Comparison of ENCODE assay signal across 2 cellular contexts in the genomic region with DNA sequence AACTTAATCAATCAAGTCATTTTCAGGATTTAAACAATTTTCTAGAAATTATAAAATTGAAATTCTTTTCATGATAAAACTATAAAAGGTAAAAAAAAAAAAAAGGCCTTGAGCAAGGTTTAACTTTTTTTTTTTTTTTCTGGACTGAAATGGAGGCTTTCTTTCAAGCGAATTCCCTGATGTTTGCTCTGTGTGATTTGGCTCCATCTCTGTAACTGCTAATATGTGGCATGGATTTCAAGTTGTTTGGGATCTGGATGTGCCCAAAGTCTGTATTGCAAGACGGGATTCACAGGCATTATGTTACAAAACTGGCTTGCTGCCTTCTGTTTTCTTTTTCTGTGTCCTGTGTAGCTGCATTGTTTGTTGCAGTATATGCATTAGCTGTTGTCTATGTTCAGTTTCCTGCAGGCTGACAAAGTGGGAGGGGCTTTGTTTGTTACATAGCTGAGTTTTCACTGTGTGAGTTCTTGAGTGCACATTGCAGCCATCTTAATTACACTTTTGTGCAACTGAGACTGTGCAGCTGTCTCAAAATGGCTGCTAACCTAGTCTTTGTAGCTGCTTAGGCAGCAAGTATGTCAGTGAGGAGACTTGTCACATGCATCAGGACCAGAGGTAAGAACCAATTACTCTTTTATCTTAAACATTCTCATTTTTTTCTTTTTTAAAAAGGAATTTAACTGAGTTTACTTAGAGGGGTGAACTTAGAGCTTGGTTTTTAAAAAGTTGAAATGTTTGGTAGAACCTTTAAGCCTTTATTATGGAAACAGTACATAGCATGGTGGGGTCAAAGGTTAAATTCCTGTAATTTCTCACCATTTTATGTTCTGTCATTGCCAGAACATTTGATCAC.
TF ChIP-seq lines count a peak whose summit lies in the region.

No MANE protein-coding gene starts in this region.

TF ChIP-seq in HCT116, 20 proteins besides CTCF, POLR2A, EP300 and RAD21:
- TF ChIP-seq EZH2phosphoT487 (IDR thresholded peaks at IDR 0.05; ENCODE audit: borderline replicate concordance) = no peak
- TF ChIP-seq ZFX (IDR thresholded peaks at IDR 0.05) = no peak
- TF ChIP-seq, protein P1, sequence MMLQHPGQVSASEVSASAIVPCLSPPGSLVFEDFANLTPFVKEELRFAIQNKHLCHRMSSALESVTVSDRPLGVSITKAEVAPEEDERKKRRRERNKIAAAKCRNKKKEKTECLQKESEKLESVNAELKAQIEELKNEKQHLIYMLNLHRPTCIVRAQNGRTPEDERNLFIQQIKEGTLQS (IDR thresholded peaks at IDR 0.05) = no peak
- TF ChIP-seq ZNF274 (IDR thresholded peaks at IDR 0.05; ENCODE audit: low read depth, low read length) = no peak
- TF ChIP-seq SIN3A (IDR thresholded peaks at IDR 0.05; ENCODE audit: low read depth) = peak; percentile 46; the same call in 1 of the 2 replicates
- TF ChIP-seq EZH2 (IDR thresholded peaks at IDR 0.05) = no peak
- TF ChIP-seq JUND (IDR thresholded peaks at IDR 0.05) = peak; percentile 72
- TF ChIP-seq, protein P2, sequence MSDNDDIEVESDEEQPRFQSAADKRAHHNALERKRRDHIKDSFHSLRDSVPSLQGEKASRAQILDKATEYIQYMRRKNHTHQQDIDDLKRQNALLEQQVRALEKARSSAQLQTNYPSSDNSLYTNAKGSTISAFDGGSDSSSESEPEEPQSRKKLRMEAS (IDR thresholded peaks at IDR 0.05) = peak; percentile 38; the same call in 1 of the 2 replicates
- TF ChIP-seq, protein P3, sequence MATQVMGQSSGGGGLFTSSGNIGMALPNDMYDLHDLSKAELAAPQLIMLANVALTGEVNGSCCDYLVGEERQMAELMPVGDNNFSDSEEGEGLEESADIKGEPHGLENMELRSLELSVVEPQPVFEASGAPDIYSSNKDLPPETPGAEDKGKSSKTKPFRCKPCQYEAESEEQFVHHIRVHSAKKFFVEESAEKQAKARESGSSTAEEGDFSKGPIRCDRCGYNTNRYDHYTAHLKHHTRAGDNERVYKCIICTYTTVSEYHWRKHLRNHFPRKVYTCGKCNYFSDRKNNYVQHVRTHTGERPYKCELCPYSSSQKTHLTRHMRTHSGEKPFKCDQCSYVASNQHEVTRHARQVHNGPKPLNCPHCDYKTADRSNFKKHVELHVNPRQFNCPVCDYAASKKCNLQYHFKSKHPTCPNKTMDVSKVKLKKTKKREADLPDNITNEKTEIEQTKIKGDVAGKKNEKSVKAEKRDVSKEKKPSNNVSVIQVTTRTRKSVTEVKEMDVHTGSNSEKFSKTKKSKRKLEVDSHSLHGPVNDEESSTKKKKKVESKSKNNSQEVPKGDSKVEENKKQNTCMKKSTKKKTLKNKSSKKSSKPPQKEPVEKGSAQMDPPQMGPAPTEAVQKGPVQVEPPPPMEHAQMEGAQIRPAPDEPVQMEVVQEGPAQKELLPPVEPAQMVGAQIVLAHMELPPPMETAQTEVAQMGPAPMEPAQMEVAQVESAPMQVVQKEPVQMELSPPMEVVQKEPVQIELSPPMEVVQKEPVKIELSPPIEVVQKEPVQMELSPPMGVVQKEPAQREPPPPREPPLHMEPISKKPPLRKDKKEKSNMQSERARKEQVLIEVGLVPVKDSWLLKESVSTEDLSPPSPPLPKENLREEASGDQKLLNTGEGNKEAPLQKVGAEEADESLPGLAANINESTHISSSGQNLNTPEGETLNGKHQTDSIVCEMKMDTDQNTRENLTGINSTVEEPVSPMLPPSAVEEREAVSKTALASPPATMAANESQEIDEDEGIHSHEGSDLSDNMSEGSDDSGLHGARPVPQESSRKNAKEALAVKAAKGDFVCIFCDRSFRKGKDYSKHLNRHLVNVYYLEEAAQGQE (IDR thresholded peaks at IDR 0.05; ENCODE audit: low read depth) = no peak
- TF ChIP-seq, protein P4, sequence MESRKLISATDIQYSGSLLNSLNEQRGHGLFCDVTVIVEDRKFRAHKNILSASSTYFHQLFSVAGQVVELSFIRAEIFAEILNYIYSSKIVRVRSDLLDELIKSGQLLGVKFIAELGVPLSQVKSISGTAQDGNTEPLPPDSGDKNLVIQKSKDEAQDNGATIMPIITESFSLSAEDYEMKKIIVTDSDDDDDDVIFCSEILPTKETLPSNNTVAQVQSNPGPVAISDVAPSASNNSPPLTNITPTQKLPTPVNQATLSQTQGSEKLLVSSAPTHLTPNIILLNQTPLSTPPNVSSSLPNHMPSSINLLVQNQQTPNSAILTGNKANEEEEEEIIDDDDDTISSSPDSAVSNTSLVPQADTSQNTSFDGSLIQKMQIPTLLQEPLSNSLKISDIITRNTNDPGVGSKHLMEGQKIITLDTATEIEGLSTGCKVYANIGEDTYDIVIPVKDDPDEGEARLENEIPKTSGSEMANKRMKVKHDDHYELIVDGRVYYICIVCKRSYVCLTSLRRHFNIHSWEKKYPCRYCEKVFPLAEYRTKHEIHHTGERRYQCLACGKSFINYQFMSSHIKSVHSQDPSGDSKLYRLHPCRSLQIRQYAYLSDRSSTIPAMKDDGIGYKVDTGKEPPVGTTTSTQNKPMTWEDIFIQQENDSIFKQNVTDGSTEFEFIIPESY (IDR thresholded peaks at IDR 0.05; ENCODE audit: extremely low read depth, insufficient replicate concordance, low read length) = no peak
- TF ChIP-seq SRF (IDR thresholded peaks at IDR 0.05; ENCODE audit: low read depth) = peak; percentile 70
- TF ChIP-seq POLR2AphosphoS5 (IDR thresholded peaks at IDR 0.05; ENCODE audit: low read depth, low read length) = no peak
- no peak for TF ChIP-seq ELF1 (IDR thresholded peaks at IDR 0.05; ENCODE audit: borderline replicate concordance, low read depth)
- peak; percentile 60; the same call in 1 of the 2 replicates for TF ChIP-seq EGR1 (IDR thresholded peaks at IDR 0.05; ENCODE audit: low read depth)
- TF ChIP-seq FOSL1 (IDR thresholded peaks at IDR 0.05; ENCODE audit: low read depth) = peak; percentile 46
- TF ChIP-seq CBX3 (IDR thresholded peaks at IDR 0.05; ENCODE audit: low read depth) = peak; percentile 86
- peak; percentile 99 for TF ChIP-seq YY1 (IDR thresholded peaks at IDR 0.05; ENCODE audit: extremely low read depth, insufficient replicate concordance, low read depth, low read length)
- TF ChIP-seq TCF7L2 (IDR thresholded peaks at IDR 0.05; ENCODE audit: borderline replicate concordance, extremely low read depth, insufficient read depth, insufficient read length) = peak; percentile 32
- peak; percentile 93 for TF ChIP-seq SP1 (IDR thresholded peaks at IDR 0.05; ENCODE audit: low read depth)
- peak; percentile 55; the same call in 1 of the 2 replicates for TF ChIP-seq CEBPB (IDR thresholded peaks at IDR 0.05; ENCODE audit: low read depth)

TF ChIP-seq in GM12878, 131 proteins besides CTCF, POLR2A, EP300 and RAD21 (continued from another document and continues in another):
- TF ChIP-seq POU2F2 (IDR thresholded peaks at IDR 0.05; ENCODE audit: borderline replicate concordance, low read depth, low read length) = peak; percentile 27; the same call in 1 of the 3 replicates
- TF ChIP-seq CBX5 (IDR thresholded peaks at IDR 0.05; ENCODE audit: low read depth) = peak; percentile 18; the same call in 1 of the 2 replicates
- peak; percentile 54; the same call in 1 of the 2 replicates for TF ChIP-seq ATF7 (IDR thresholded peaks at IDR 0.05; ENCODE audit: low read depth)
- TF ChIP-seq CREB1 (IDR thresholded peaks at IDR 0.05; ENCODE audit: low read depth) = 0 out of 2 replicates have a peak, but pooled peaks have one; percentile 15
- TF ChIP-seq FOXK2 (IDR thresholded peaks at IDR 0.05) = no peak
- TF ChIP-seq SMAD5 (IDR thresholded peaks at IDR 0.05; ENCODE audit: low read depth) = no peak
- TF ChIP-seq, protein P5, sequence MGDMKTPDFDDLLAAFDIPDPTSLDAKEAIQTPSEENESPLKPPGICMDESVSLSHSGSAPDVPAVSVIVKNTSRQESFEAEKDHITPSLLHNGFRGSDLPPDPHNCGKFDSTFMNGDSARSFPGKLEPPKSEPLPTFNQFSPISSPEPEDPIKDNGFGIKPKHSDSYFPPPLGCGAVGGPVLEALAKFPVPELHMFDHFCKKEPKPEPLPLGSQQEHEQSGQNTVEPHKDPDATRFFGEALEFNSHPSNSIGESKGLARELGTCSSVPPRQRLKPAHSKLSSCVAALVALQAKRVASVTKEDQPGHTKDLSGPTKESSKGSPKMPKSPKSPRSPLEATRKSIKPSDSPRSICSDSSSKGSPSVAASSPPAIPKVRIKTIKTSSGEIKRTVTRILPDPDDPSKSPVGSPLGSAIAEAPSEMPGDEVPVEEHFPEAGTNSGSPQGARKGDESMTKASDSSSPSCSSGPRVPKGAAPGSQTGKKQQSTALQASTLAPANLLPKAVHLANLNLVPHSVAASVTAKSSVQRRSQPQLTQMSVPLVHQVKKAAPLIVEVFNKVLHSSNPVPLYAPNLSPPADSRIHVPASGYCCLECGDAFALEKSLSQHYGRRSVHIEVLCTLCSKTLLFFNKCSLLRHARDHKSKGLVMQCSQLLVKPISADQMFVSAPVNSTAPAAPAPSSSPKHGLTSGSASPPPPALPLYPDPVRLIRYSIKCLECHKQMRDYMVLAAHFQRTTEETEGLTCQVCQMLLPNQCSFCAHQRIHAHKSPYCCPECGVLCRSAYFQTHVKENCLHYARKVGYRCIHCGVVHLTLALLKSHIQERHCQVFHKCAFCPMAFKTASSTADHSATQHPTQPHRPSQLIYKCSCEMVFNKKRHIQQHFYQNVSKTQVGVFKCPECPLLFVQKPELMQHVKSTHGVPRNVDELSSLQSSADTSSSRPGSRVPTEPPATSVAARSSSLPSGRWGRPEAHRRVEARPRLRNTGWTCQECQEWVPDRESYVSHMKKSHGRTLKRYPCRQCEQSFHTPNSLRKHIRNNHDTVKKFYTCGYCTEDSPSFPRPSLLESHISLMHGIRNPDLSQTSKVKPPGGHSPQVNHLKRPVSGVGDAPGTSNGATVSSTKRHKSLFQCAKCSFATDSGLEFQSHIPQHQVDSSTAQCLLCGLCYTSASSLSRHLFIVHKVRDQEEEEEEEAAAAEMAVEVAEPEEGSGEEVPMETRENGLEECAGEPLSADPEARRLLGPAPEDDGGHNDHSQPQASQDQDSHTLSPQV (IDR thresholded peaks at IDR 0.05) = peak; percentile 83; the same call in 1 of the 2 replicates
- TF ChIP-seq JUNB (IDR thresholded peaks at IDR 0.05) = no peak
- TF ChIP-seq YY1 (IDR thresholded peaks at IDR 0.05; ENCODE audit: low read depth, low read length) = peak; percentile 99
- TF ChIP-seq, protein P3 (IDR thresholded peaks at IDR 0.05; ENCODE audit: low read depth, low read length) = no peak
- TF ChIP-seq BHLHE40 (IDR thresholded peaks at IDR 0.05; ENCODE audit: borderline replicate concordance in 1 of 2, low read depth in 2 of 2, low read length in 1 of 2) = peak in 1 of 2 experiments; percentile 32; a peak in 1 of 4 replicates
- no peak for TF ChIP-seq NFYA (IDR thresholded peaks at IDR 0.05; ENCODE audit: borderline replicate concordance, low read depth, low read length)
- peak; percentile 94 for TF ChIP-seq NR2F1 (conservative IDR thresholded peaks at IDR 0.05)
- TF ChIP-seq POLR2AphosphoS2 (IDR thresholded peaks at IDR 0.05; ENCODE audit: low read depth, low read length) = no peak
- no peak for TF ChIP-seq SUPT20H (IDR thresholded peaks at IDR 0.05; ENCODE audit: borderline replicate concordance, control insufficient read depth, low read depth, low read length)
- TF ChIP-seq RELA (IDR thresholded peaks at IDR 0.05; ENCODE audit: borderline replicate concordance, partially characterized antibody) = peak; percentile 33
- no peak for TF ChIP-seq MTA3 (IDR thresholded peaks at IDR 0.05; ENCODE audit: borderline replicate concordance, low read length)
- TF ChIP-seq SMARCA5 (IDR thresholded peaks at IDR 0.05) = no peak; the same call in 1 of the 2 replicates
- TF ChIP-seq MXI1 (IDR thresholded peaks at IDR 0.05; ENCODE audit: low read depth, low read length) = no peak
- TF ChIP-seq SP1 (IDR thresholded peaks at IDR 0.05; ENCODE audit: low read depth, low read length) = peak; percentile 83
- 0 out of 2 replicates have a peak, but pooled peaks have one; percentile 11 for TF ChIP-seq CREM (IDR thresholded peaks at IDR 0.05; ENCODE audit: low read depth)
- TF ChIP-seq, protein P6, sequence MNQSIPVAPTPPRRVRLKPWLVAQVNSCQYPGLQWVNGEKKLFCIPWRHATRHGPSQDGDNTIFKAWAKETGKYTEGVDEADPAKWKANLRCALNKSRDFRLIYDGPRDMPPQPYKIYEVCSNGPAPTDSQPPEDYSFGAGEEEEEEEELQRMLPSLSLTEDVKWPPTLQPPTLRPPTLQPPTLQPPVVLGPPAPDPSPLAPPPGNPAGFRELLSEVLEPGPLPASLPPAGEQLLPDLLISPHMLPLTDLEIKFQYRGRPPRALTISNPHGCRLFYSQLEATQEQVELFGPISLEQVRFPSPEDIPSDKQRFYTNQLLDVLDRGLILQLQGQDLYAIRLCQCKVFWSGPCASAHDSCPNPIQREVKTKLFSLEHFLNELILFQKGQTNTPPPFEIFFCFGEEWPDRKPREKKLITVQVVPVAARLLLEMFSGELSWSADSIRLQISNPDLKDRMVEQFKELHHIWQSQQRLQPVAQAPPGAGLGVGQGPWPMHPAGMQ (IDR thresholded peaks at IDR 0.05; ENCODE audit: borderline replicate concordance) = no peak
- TF ChIP-seq ZNF24 (IDR thresholded peaks at IDR 0.05) = no peak
- TF ChIP-seq, protein P7, sequence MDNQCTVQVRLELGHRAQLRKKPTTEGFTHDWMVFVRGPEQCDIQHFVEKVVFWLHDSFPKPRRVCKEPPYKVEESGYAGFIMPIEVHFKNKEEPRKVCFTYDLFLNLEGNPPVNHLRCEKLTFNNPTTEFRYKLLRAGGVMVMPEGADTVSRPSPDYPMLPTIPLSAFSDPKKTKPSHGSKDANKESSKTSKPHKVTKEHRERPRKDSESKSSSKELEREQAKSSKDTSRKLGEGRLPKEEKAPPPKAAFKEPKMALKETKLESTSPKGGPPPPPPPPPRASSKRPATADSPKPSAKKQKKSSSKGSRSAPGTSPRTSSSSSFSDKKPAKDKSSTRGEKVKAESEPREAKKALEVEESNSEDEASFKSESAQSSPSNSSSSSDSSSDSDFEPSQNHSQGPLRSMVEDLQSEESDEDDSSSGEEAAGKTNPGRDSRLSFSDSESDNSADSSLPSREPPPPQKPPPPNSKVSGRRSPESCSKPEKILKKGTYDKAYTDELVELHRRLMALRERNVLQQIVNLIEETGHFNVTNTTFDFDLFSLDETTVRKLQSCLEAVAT (IDR thresholded peaks at IDR 0.05) = peak; percentile 75
- no peak for TF ChIP-seq ASH2L (IDR thresholded peaks at IDR 0.05; ENCODE audit: borderline replicate concordance, low read depth)
- peak; percentile 56; the same call in 1 of the 2 replicates for TF ChIP-seq HDGF (IDR thresholded peaks at IDR 0.05)
- no peak for TF ChIP-seq CBFB (IDR thresholded peaks at IDR 0.05; ENCODE audit: low read depth)
